ENCODE assay signal across 18 cellular contexts in the genomic region with DNA sequence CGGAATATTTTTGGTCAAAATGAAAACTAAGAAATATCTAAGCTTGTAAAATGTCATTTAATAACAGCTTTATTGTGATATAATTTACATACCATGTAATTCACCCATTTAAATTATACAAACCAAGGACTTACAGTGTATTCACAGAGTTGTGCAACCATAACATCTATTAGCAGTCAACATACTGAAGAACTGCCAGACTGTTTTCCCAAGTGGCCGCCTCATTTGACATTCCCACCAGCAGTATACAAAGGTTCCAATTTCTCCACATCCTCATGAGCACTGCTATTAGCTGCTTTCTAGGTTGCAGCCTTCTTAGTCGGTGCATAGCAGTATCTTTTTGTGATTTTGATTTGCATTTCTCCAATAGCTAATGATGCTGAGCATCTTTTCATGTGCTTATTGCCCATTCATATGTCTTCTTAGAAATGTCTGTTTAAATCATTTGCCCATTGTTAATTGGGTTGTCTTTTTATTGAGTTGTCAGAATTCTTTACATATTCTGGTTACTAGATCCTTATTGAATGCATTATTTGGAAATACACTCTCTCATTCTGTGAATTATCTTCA.
DNase-seq lines count a peak whose midpoint lies in the region; ATAC-seq and TF ChIP-seq lines count a peak whose summit lies in the region.
"Had no signal": no experiment of that assay in that cellular context is flagged by ENCODE, and none has a peak within 500 bp of the region (broad histone marks: within the 10 kb centered on the region; RNA-seq: fewer than 3 reads in every experiment).

No MANE protein-coding gene starts in this region.

- DNase-seq in left ventricle myocardium superior (no peak), right atrium auricular region (ENCODE audit: low spot score) (no peak), cardiac fibroblast (ENCODE audit: low read depth in 2 of 2) (peak; percentile 31 to 42), fibroblast of peridontal ligament (ENCODE audit: extremely low read depth) (peak; percentile 18), OCI-LY7 (ENCODE audit: low spot score) (no peak), NCI-H2029 (lab: John Stamatoyannopoulos, UW) (no peak)
- DNase-seq: ACHN; BE2C; C1 segment of cervical spinal cord; CD4-positive, CD25-positive, alpha-beta regulatory T cell; CD8-positive, alpha-beta memory T cell; COR-L47; DMS 273 treated with DMSO at 0.1 percent for 48 hours; HFFc6; IMR-90 had no signal

- ATAC-seq in left ventricle myocardium superior, result peak; percentile 52
- no peak for ATAC-seq in GM21619 (IDR thresholded peaks at IDR 0.05; ENCODE audit: unreplicated experiment)
- ATAC-seq: GM23338, HCT116 had no signal

- H3K36me3 ChIP-seq in right atrium auricular region (no peaks in the 10 kb centered on the region), OCI-LY7 (ENCODE audit: insufficient read depth, low read length) (no peaks in the 10 kb centered on the region)
- H3K36me3 ChIP-seq: BE2C had no signal

- H3K9me2 ChIP-seq in OCI-LY7 (ENCODE audit: insufficient read depth, low read length), result peaks cover 3% of the 10 kb centered on the region; the same call in 1 of the 2 replicates

- H3K27ac ChIP-seq in right atrium auricular region, result no peak overlapping the region
- no peak overlapping the region for H3K27ac ChIP-seq in OCI-LY7 (ENCODE audit: low read depth, low read length, poor library complexity, severe bottlenecking)

- TF ChIP-seq CTCF in right atrium auricular region (IDR thresholded peaks at IDR 0.05) (no peak), cardiac fibroblast (IDR thresholded peaks at IDR 0.05; ENCODE audit: low read depth, low read length) (no peak), OCI-LY7 (conservative IDR thresholded peaks at IDR 0.05; ENCODE audit: low read length) (no peak)

- no peak overlapping the region for H3K4me3 ChIP-seq in right atrium auricular region
- no peak overlapping the region for H3K4me3 ChIP-seq in cardiac fibroblast (replicated peaks in 1 of 2; ENCODE audit: low read depth in 2 of 2, low read length in 2 of 2)
- no peak overlapping the region for H3K4me3 ChIP-seq in OCI-LY7 (ENCODE audit: low read depth, low read length, poor library complexity, severe bottlenecking)
- H3K4me3 ChIP-seq: GM23338 had no signal

- no peak overlapping the region for H3K4me2 ChIP-seq in OCI-LY7 (ENCODE audit: low read length)
- H3K4me2 ChIP-seq: GM23338 had no signal

- no peak overlapping the region for H2AFZ ChIP-seq in OCI-LY7 (ENCODE audit: low read length)
- H2AFZ ChIP-seq: GM23338 had no signal

- intact Hi-C loops in left ventricle myocardium superior (cut with micrococcal nuclease), result no loop called here
- intact Hi-C loops in OCI-LY7 (cut with micrococcal nuclease; ENCODE audit: unreplicated experiment), result no loop called here

- H3K9me3 ChIP-seq in right atrium auricular region (no peaks in the 10 kb centered on the region), OCI-LY7 (ENCODE audit: low read length) (peaks cover 3% of the 10 kb centered on the region; the same call in 1 of the 2 replicates)
- H3K9me3 ChIP-seq: BE2C had no signal

- no peaks in the 10 kb centered on the region for H3K27me3 ChIP-seq in right atrium auricular region
- H3K27me3 ChIP-seq: BE2C had no signal

- H3K79me2 ChIP-seq in OCI-LY7 (ENCODE audit: insufficient read depth, low read depth, low read length), result no peaks in the 10 kb centered on the region

- no peaks in the 10 kb centered on the region for H4K20me1 ChIP-seq in OCI-LY7 (ENCODE audit: insufficient read depth, low read length)

- POLR2A ChIA-PET in OCI-LY7 (lab: Charles Lee), result interaction anchor here (0.5 kb wide), 1 partner anchor 278 kb away, joined by 3 read pairs; no protein-coding TSS in a partner anchor

- BruUV-seq in OCI-LY7 (replicated peaks; lab: Mats Ljungman, UMichigan), result no TSS peak

- CTCF ChIA-PET in OCI-LY7 (lab: Charles Lee; ENCODE audit: unreplicated experiment), result no interaction called here

- H3K4me1 ChIP-seq in right atrium auricular region (peaks cover 0 to 11% of the 10 kb centered on the region in 2 donors), OCI-LY7 (ENCODE audit: insufficient read depth, low read length, poor library complexity, severe bottlenecking) (no peaks in the 10 kb centered on the region)
- H3K4me1 ChIP-seq: BE2C had no signal

Comparison
In these comparisons a context has a peak if more than half of its experiments do, and no peak if none do; other contexts are left out.
1. DNase-seq: peak in cardiac fibroblast (2 of 2) and fibroblast of peridontal ligament (single experiment); none in left ventricle myocardium superior (single experiment), right atrium auricular region (single experiment), OCI-LY7 (single experiment) and NCI-H2029 (single experiment).